ENCODE assay signal across 8 cellular contexts in genomic region chr3:57597240-57597972, GRCh38. TPM values are rescaled to one million over a fixed set of nuclear protein-coding genes. Genes with fewer than 3 reads are reported as not detected.
DNase-seq lines count a peak whose midpoint lies in the region; ATAC-seq, FAIRE-seq and TF ChIP-seq lines count a peak whose summit lies in the region.

Gene ARF4 (minus strand): TSS chr3:57597344. CDS start chr3:57597140, 204 bp downstream.

- H3K9me3 Mint-ChIP-seq in activated T-cell treated with anti-CD3 and anti-CD28 coated beads, Interleukin-2, amount 50 U/mL, for 72 hours: no peaks in the 10 kb centered on the region

- H3K27me3 ChIP-seq in DND-41 (ENCODE audit: insufficient read depth, low read length, poor library complexity) (no peaks in the 10 kb centered on the region), muscle layer of colon (ENCODE audit: control insufficient read depth in 1 of 2, insufficient read depth in 2 of 2, low read length in 2 of 2) (no peaks in the 10 kb centered on the region)

- H3K27me3 Mint-ChIP-seq in activated T-cell treated with anti-CD3 and anti-CD28 coated beads, Interleukin-2, amount 50 U/mL, for 72 hours (ENCODE audit: low read depth): no peaks in the 10 kb centered on the region

- peak within 1 kb of the TSS; percentile 96 to 97 for H3K4me3 Mint-ChIP-seq in activated T-cell treated with anti-CD3 and anti-CD28 coated beads, Interleukin-2, amount 50 U/mL, for 72 hours

- peak within 1 kb of the TSS; percentile 99 for H3K27ac Mint-ChIP-seq in activated T-cell treated with anti-CD3 and anti-CD28 coated beads, Interleukin-2, amount 50 U/mL, for 72 hours

- H3K36me3 ChIP-seq in DND-41 (ENCODE audit: insufficient read depth, low read length) (peaks cover 14% of the 10 kb centered on the region), KOPT-K1 (ENCODE audit: insufficient read depth, low read length) (peaks cover 22% of the 10 kb centered on the region), muscle layer of colon (ENCODE audit: insufficient read depth, low read length) (no peaks in the 10 kb centered on the region)

- H3K9me3 ChIP-seq in DND-41 (ENCODE audit: insufficient read depth, low read length, severe bottlenecking) (no peaks in the 10 kb centered on the region), KOPT-K1 (ENCODE audit: insufficient read depth, low read length, poor library complexity, severe bottlenecking) (no peaks in the 10 kb centered on the region), muscle layer of colon (ENCODE audit: low read length) (no peaks in the 10 kb centered on the region)

- H2AFZ ChIP-seq in DND-41 (ENCODE audit: low read depth, low read length): peak within 1 kb of the TSS; percentile 96

- H3K4me3 ChIP-seq in DND-41 (ENCODE audit: low read depth in 1 of 2, low read length in 2 of 2) (peak within 1 kb of the TSS; percentile 83 to 87), muscle layer of colon (ENCODE audit: low read depth in 1 of 2, low read length in 2 of 2) (peak within 1 kb of the TSS; percentile 93 to 100)

- H3K4me1 ChIP-seq in DND-41 (ENCODE audit: insufficient read depth, low read length) (peaks cover 48% of the 10 kb centered on the region), muscle layer of colon (ENCODE audit: insufficient read depth, low read length) (peaks cover 44% of the 10 kb centered on the region)

- H3K4me1 Mint-ChIP-seq in activated T-cell treated with anti-CD3 and anti-CD28 coated beads, Interleukin-2, amount 50 U/mL, for 72 hours (ENCODE audit: low read depth): peaks cover 50% of the 10 kb centered on the region

- peak within 1 kb of the TSS; percentile 89 for H3K27ac ChIP-seq in DND-41 (ENCODE audit: low read length)
- H3K27ac ChIP-seq in KOPT-K1 (ENCODE audit: low read depth, low read length, poor library complexity, severe bottlenecking): peak within 1 kb of the TSS; percentile 85
- H3K27ac ChIP-seq in muscle layer of colon (ENCODE audit: low read depth, low read length): peak within 1 kb of the TSS; percentile 98

- peak; percentile 100 for DNase-seq in DND-41
- DNase-seq in RCC 7860 (ENCODE audit: low spot score): peak; percentile 99
- DNase-seq in activated T-cell treated with anti-CD3 and anti-CD28 coated beads, Interleukin-2, amount 50 U/mL, for 72 hours: peak; percentile 99 to 100
- DNase-seq in stimulated activated CD8-positive, alpha-beta memory T cell treated with anti-CD3 and anti-CD28 coated beads, Interleukin-7, amount 100 ng/mL, for 24 hours (ENCODE audit: low read depth): peak; percentile 96

- H3K79me2 ChIP-seq in DND-41 (ENCODE audit: insufficient read depth, low read length): peaks cover 67% of the 10 kb centered on the region

- peak within 1 kb of the TSS; percentile 73 for H3K4me2 ChIP-seq in DND-41 (ENCODE audit: insufficient read depth, low read length)

- peak within 1 kb of the TSS; percentile 74 for H3K9ac ChIP-seq in DND-41 (ENCODE audit: low read depth, low read length)
- H3K9ac ChIP-seq in muscle layer of colon (ENCODE audit: low read length): peak within 1 kb of the TSS; percentile 98

- TF ChIP-seq CTCF in DND-41 (IDR thresholded peaks at IDR 0.05; ENCODE audit: borderline replicate concordance, extremely low read depth, low read length, poor library complexity, severe bottlenecking): peak; percentile 55

- H4K20me1 ChIP-seq in DND-41 (ENCODE audit: insufficient read depth, low read length): peaks cover 38% of the 10 kb centered on the region

- peak; percentile 87 for FAIRE-seq in RCC 7860 (lab: Jason Lieb, UNC)

- H3K36me3 Mint-ChIP-seq in activated T-cell treated with anti-CD3 and anti-CD28 coated beads, Interleukin-2, amount 50 U/mL, for 72 hours (ENCODE audit: insufficient read depth in 2 of 2): peaks cover 8 to 12% of the 10 kb centered on the region in 2 donors

- peak; percentile 93 for ATAC-seq in DND-41 (ENCODE audit: insufficient read depth, low read depth)
- peak; percentile 89 for ATAC-seq in GM21786 (IDR thresholded peaks at IDR 0.05; ENCODE audit: unreplicated experiment)
- ATAC-seq in activated T-cell treated with anti-CD3 and anti-CD28 coated beads, Interleukin-2, amount 50 U/mL, for 72 hours (replicated peaks in 1 of 2): peak; percentile 94
- ATAC-seq in esophagus mucosa: peak; percentile 97

RNA-seq across cellular contexts. Expression of gene ARF4, which starts in this region (rescaled TPM):
- 10 to 100 TPM; 67.2 to 76.3 TPM for total RNA-seq in activated T-cell treated with anti-CD3 and anti-CD28 coated beads, Interleukin-2, amount 50 U/mL, for 72 hours
- 72.1 TPM for total RNA-seq in esophagus mucosa

Comparison
In these comparisons a context has a peak if more than half of its experiments do, and no peak if none do; other contexts are left out.
1. Peak in every context shown above with its lines: DNase-seq, ATAC-seq, H3K4me3 ChIP-seq and H3K27ac ChIP-seq.